In genomic region chr22:33379836-33380235, GRCh38 we compare ENCODE assay signal across 20 cellular contexts.
A peak's percentile ranks its signal among the peaks of the same experiment; 100 is the strongest.
DNase-seq lines count a peak whose midpoint lies in the region; ATAC-seq, FAIRE-seq and TF ChIP-seq lines count a peak whose summit lies in the region.
"Had no signal": no experiment of that assay in that cellular context is flagged by ENCODE, and none has a peak within 500 bp of the region (broad histone marks: within the 10 kb centered on the region; RNA-seq: fewer than 3 reads in every experiment).

No MANE protein-coding gene starts in this region.

- peaks cover 1 to 28% (median 19%) of the 10 kb centered on the region in 4 donors for H3K4me1 ChIP-seq in liver (ENCODE audit: control insufficient read depth in 4 of 4, insufficient read depth in 4 of 4, low read length in 3 of 4)
- peaks cover 16% of the 10 kb centered on the region for H3K4me1 ChIP-seq in HepG2 (ENCODE audit: insufficient read depth, low read length)
- H3K4me1 ChIP-seq: BE2C, BLaER1 had no signal

- no peaks in the 10 kb centered on the region for H3K9me3 ChIP-seq in liver (ENCODE audit: control insufficient read depth in 4 of 4, low read length in 3 of 4)
- no peaks in the 10 kb centered on the region for H3K9me3 ChIP-seq in HepG2 (ENCODE audit: low read length)
- H3K9me3 ChIP-seq: BE2C had no signal

- H3K4me2 ChIP-seq in HepG2 (ENCODE audit: low read depth, low read length), result no peak overlapping the region
- H3K4me2 ChIP-seq: BLaER1 had no signal

- H2AFZ ChIP-seq in HepG2 (ENCODE audit: low read length), result no peak overlapping the region

- BruUV-seq in HepG2 (replicated peaks; lab: Mats Ljungman, UMichigan), result no TSS peak

- no peaks in the 10 kb centered on the region for H3K79me2 ChIP-seq in HepG2 (ENCODE audit: insufficient read depth, low read length)

- TF ChIP-seq CTCF in liver (IDR thresholded peaks at IDR 0.05; ENCODE audit: low read depth, low read length, missing input control) (no peak), HepG2 (CRISPR knock-in tag; IDR thresholded peaks at IDR 0.05) (no peak)

- no peak for DNase-seq in HepG2 (ENCODE audit: low spot score)
- peak; percentile 71 for DNase-seq in left lobe of liver (ENCODE audit: low spot score)
- DNase-seq in CD1c-positive myeloid dendritic cell (ENCODE audit: extremely low spot score), result no peak
- DNase-seq: ACHN; BE2C; C1 segment of cervical spinal cord; Caco-2; Calu3; CD4-positive, alpha-beta T cell; CD8-positive, alpha-beta T cell; DMS79 treated with DMSO at 0.1 percent for 48 hours; GF-D8 had no signal

- H3K36me3 ChIP-seq in liver (ENCODE audit: control insufficient read depth in 4 of 4, insufficient read depth in 3 of 4, low read depth in 1 of 4, low read length in 3 of 4) (no peaks in the 10 kb centered on the region), HepG2 (replicated peaks in 1 of 2; ENCODE audit: control insufficient read depth in 1 of 2, insufficient read depth in 2 of 2, low read length in 2 of 2) (peaks cover 1 to 6% of the 10 kb centered on the region in 2 experiments; a peak in 2 of 5 replicates)
- H3K36me3 ChIP-seq: BE2C had no signal

- H3K27ac ChIP-seq in liver (ENCODE audit: low read depth in 1 of 2, low read length in 2 of 2) (no peak overlapping the region), HepG2 (ENCODE audit: extremely low read length, insufficient read depth, low read length) (no peak overlapping the region)
- H3K27ac ChIP-seq: 22Rv1, BLaER1 had no signal

- intact Hi-C loops in HepG2 (cut with micrococcal nuclease; ENCODE audit: unreplicated experiment), result no loop called here

- no peaks in the 10 kb centered on the region for H4K20me1 ChIP-seq in HepG2 (ENCODE audit: insufficient read depth, low read length)
- H4K20me1 ChIP-seq: BLaER1 had no signal

- CTCF ChIA-PET in HepG2 (lab: Yijun Ruan, JAX; ENCODE audit: low intra/inter-chr PET ratio, low total read pairs), result no interaction called here

- no peak for TF ChIP-seq POLR2A in HepG2 (IDR thresholded peaks at IDR 0.05; ENCODE audit: insufficient read depth in 1 of 2, low read depth in 2 of 2, low read length in 2 of 2)

- FAIRE-seq in HepG2 (lab: Jason Lieb, UNC), result no peak
- FAIRE-seq: D721Med, G401.6, GM12891, GM19239 had no signal

- POLR2A ChIA-PET in HepG2 (lab: Yijun Ruan, JAX), result no interaction called here

- H3K27me3 ChIP-seq in liver (ENCODE audit: control insufficient read depth in 4 of 4, insufficient read depth in 4 of 4, low read length in 3 of 4), result no peaks in the 10 kb centered on the region
- H3K27me3 ChIP-seq in HepG2 (ENCODE audit: control insufficient read depth in 1 of 2, insufficient read depth in 2 of 2, low read length in 2 of 2), result no peaks in the 10 kb centered on the region
- H3K27me3 ChIP-seq: BE2C, BLaER1 had no signal

- H3K9ac ChIP-seq in liver (ENCODE audit: low read depth in 1 of 2, low read length in 2 of 2) (no peak overlapping the region), HepG2 (ENCODE audit: insufficient read depth, low read depth, low read length) (no peak overlapping the region)
- H3K9ac ChIP-seq: BLaER1 had no signal

- in situ Hi-C loops in HepG2 (cut with HindIII; ENCODE audit: extremely low pct_ligation_motif_present, low pct_unique_long_range_greater_than_20kb), result no loop called here

- 42% methylated on average over 2 of the region's 2 CpGs for WGBS in liver
- 85% methylated on average over 2 of the region's 2 CpGs for WGBS in HepG2 (ENCODE audit: low lambda C conversion rate)

- peak; percentile 49 to 52 for TF ChIP-seq RAD21 in liver (IDR thresholded peaks at IDR 0.05)
- no peak for TF ChIP-seq RAD21 in HepG2 (CRISPR knock-in tag; IDR thresholded peaks at IDR 0.05)

- ATAC-seq in HepG2 (no peak), left lobe of liver (peak; percentile 82), HG02840 (IDR thresholded peaks at IDR 0.05; ENCODE audit: low FRiP score, unreplicated experiment) (no peak)
- ATAC-seq: CD8-positive, alpha-beta T cell had no signal

- TF ChIP-seq EP300 in HepG2 (IDR thresholded peaks at IDR 0.05; ENCODE audit: low read depth in 2 of 2, low read length in 2 of 2) (no peak), HepG2 (CRISPR knock-in tag; IDR thresholded peaks at IDR 0.05; ENCODE audit: borderline replicate concordance) (no peak)

- H3K4me3 ChIP-seq in liver (ENCODE audit: low read depth in 1 of 3, low read length in 3 of 3), result no peak overlapping the region
- no peak overlapping the region for H3K4me3 ChIP-seq in HepG2 (replicated peaks in 1 of 3; ENCODE audit: insufficient read depth in 1 of 3, low read depth in 2 of 3, low read length in 3 of 3)
- H3K4me3 ChIP-seq: BLaER1 had no signal

TF ChIP-seq in liver, 16 proteins besides CTCF, POLR2A, EP300 and RAD21 (continues in another document):
- TF ChIP-seq REST (IDR thresholded peaks at IDR 0.05) (no peak), JUND (IDR thresholded peaks at IDR 0.05) (peak in 1 of 2 donors; percentile 74), RXRA (IDR thresholded peaks at IDR 0.05) (peak; percentile 64 to 80), HNF4A (conservative IDR thresholded peaks at IDR 0.05) (peak; percentile 76 to 90), SP1 (IDR thresholded peaks at IDR 0.05) (peak; percentile 60), EGR1 (IDR thresholded peaks at IDR 0.05; ENCODE audit: low read depth in 2 of 2) (no peak), GABPA (IDR thresholded peaks at IDR 0.05 in 1 of 2, conservative IDR thresholded peaks at IDR 0.05 in 1 of 2) (peak in 1 of 2 donors; percentile 25), YY1 (IDR thresholded peaks at IDR 0.05) (peak; percentile 53), NR2F2 (IDR thresholded peaks at IDR 0.05) (peak; percentile 70), HNF4G (IDR thresholded peaks at IDR 0.05) (peak; percentile 40)

TF ChIP-seq in HepG2, 621 proteins besides CTCF, POLR2A, EP300 and RAD21:
- TF ChIP-seq HDAC1 (CRISPR knock-in tag; IDR thresholded peaks at IDR 0.05), result no peak
- TF ChIP-seq NFAT5 (CRISPR knock-in tag; IDR thresholded peaks at IDR 0.05), result no peak
- no peak for TF ChIP-seq ZKSCAN8 (CRISPR knock-in tag; IDR thresholded peaks at IDR 0.05; ENCODE audit: borderline replicate concordance)
- no peak for TF ChIP-seq NFKBIZ (CRISPR knock-in tag; IDR thresholded peaks at IDR 0.05)
- TF ChIP-seq JUNB (CRISPR knock-in tag; IDR thresholded peaks at IDR 0.05; ENCODE audit: borderline replicate concordance), result no peak
- no peak for TF ChIP-seq IRF9 (CRISPR knock-in tag; IDR thresholded peaks at IDR 0.05; ENCODE audit: borderline replicate concordance)
- TF ChIP-seq HOXA5 (CRISPR knock-in tag; IDR thresholded peaks at IDR 0.05), result no peak
